ENCODE assay signal across 16 cellular contexts in genomic region chr10:11411926-11412545, GRCh38.
DNase-seq lines count a peak whose midpoint lies in the region; ATAC-seq and TF ChIP-seq lines count a peak whose summit lies in the region.
"Had no signal": no experiment of that assay in that cellular context is flagged by ENCODE, and none has a peak within 500 bp of the region (broad histone marks: within the 10 kb centered on the region; RNA-seq: fewer than 3 reads in every experiment).

No MANE protein-coding gene starts in this region.

- no peak overlapping the region for H3K27ac Mint-ChIP-seq in endothelial cell (ENCODE audit: unreplicated experiment)
- H3K27ac Mint-ChIP-seq: CD8-positive, alpha-beta T cell; dendritic cell treated with granulocyte-macrophage colony-stimulating factor and Interleukin-4, amounts not matched to agents 40 ng/mL and 50 ng/mL, for 4 days had no signal

- H3K4me1 ChIP-seq in HEK293 (ENCODE audit: control insufficient read depth, insufficient read depth, low read length) (no peaks in the 10 kb centered on the region), PC-3 (ENCODE audit: insufficient read depth, low read length) (no peaks in the 10 kb centered on the region), mucosa of descending colon (ENCODE audit: low read depth) (no peaks in the 10 kb centered on the region)
- H3K4me1 ChIP-seq: SJCRH30, suprapubic skin had no signal

- POLR2A ChIA-PET in HEK293 (lab: Yijun Ruan, JAX) (no interaction called here), PC-3 (lab: Charles Lee; ENCODE audit: unreplicated experiment) (no interaction called here)

- no peaks in the 10 kb centered on the region for H3K27me3 ChIP-seq in PC-3 (ENCODE audit: low read length)
- H3K27me3 ChIP-seq: ovary, SJCRH30, spleen, suprapubic skin had no signal

- H3K27ac ChIP-seq in HEK293 (ENCODE audit: extremely low read depth, low read depth, low read length) (no peak overlapping the region), PC-3 (ENCODE audit: low read length) (no peak overlapping the region)
- H3K27ac ChIP-seq: ovary, SJCRH30, spleen, suprapubic skin had no signal

- no peak for ATAC-seq in PC-3
- ATAC-seq in mucosa of descending colon = no peak
- ATAC-seq: CD8-positive, alpha-beta T cell had no signal

- CTCF ChIA-PET in HEK293 (lab: Yijun Ruan, JAX) (no interaction called here), PC-3 (lab: Charles Lee) (no interaction called here)

- BruUV-seq in PC-3 (replicated peaks; lab: Mats Ljungman, UMichigan) = no TSS peak

- no peaks in the 10 kb centered on the region for H3K9me3 ChIP-seq in HEK293 (ENCODE audit: control insufficient read depth, insufficient read depth, low read depth, low read length)
- H3K9me3 ChIP-seq in PC-3 (ENCODE audit: low read length) = no peaks in the 10 kb centered on the region
- no peaks in the 10 kb centered on the region for H3K9me3 ChIP-seq in mucosa of descending colon
- H3K9me3 ChIP-seq: SJCRH30, suprapubic skin had no signal

- H3K9me3 Mint-ChIP-seq in endothelial cell (ENCODE audit: unreplicated experiment) = no peaks in the 10 kb centered on the region
- H3K9me3 Mint-ChIP-seq: dendritic cell treated with granulocyte-macrophage colony-stimulating factor and Interleukin-4, amounts not matched to agents 40 ng/mL and 50 ng/mL, for 4 days had no signal

- no peaks in the 10 kb centered on the region for H3K36me3 ChIP-seq in HEK293 (ENCODE audit: control insufficient read depth in 2 of 2, insufficient read depth in 1 of 2, low read length in 2 of 2)
- no peaks in the 10 kb centered on the region for H3K36me3 ChIP-seq in PC-3 (ENCODE audit: low read depth, low read length)
- no peaks in the 10 kb centered on the region for H3K36me3 ChIP-seq in mucosa of descending colon (ENCODE audit: low read depth)
- H3K36me3 ChIP-seq: ovary, SJCRH30, spleen, suprapubic skin had no signal

- intact Hi-C loops in PC-3 (cut with micrococcal nuclease) = no loop called here
- intact Hi-C loops in mucosa of descending colon (cut with DNase I, micrococcal nuclease) = no loop called here

- DNase-seq in GM12864 (ENCODE audit: low read depth) = no peak
- DNase-seq in PC-3 = no peak
- no peak for DNase-seq in fibroblast of villous mesenchyme (ENCODE audit: low read depth)
- DNase-seq in endothelial cell (ENCODE audit: low spot score) = no peak
- no peak for DNase-seq in NCI-H345 (lab: John Stamatoyannopoulos, UW)
- DNase-seq in mucosa of descending colon = no peak
- DNase-seq: activated CD8-positive, alpha-beta memory T cell treated with anti-CD3 and anti-CD28 coated beads, Interleukin-2, amount 50 U/mL, for 48 hours; CD8-positive, alpha-beta T cell; immature natural killer cell; NCI-H524; ovary; spleen had no signal

- H3K79me2 ChIP-seq in PC-3 (ENCODE audit: low read length) = no peaks in the 10 kb centered on the region

- no peak overlapping the region for H3K9ac ChIP-seq in PC-3 (ENCODE audit: low read length)

- H3K4me1 Mint-ChIP-seq in endothelial cell (ENCODE audit: unreplicated experiment) = peaks cover 11% of the 10 kb centered on the region

- peaks cover 6% of the 10 kb centered on the region for H3K27me3 Mint-ChIP-seq in endothelial cell (ENCODE audit: unreplicated experiment)
- H3K27me3 Mint-ChIP-seq: dendritic cell treated with granulocyte-macrophage colony-stimulating factor and Interleukin-4, amounts not matched to agents 40 ng/mL and 50 ng/mL, for 4 days had no signal

- no peaks in the 10 kb centered on the region for H3K9me2 ChIP-seq in PC-3 (replicated peaks; ENCODE audit: low read length)

- H3K36me3 Mint-ChIP-seq in endothelial cell (ENCODE audit: low read depth, unreplicated experiment) = no peaks in the 10 kb centered on the region

- H3K4me3 ChIP-seq in GM12864 (ENCODE audit: low read depth, low read length) (no peak overlapping the region), HEK293 (ENCODE audit: low read depth, low read length) (no peak overlapping the region), PC-3 (ENCODE audit: low read length) (no peak overlapping the region), fibroblast of villous mesenchyme (ENCODE audit: low read depth, low read length) (no peak overlapping the region), mucosa of descending colon (no peak overlapping the region)
- H3K4me3 ChIP-seq: ovary, SJCRH30, spleen, suprapubic skin had no signal

- no peaks in the 10 kb centered on the region for H3F3A ChIP-seq in PC-3 (ENCODE audit: low read length, unreplicated experiment)

- TF ChIP-seq CTCF in GM12864 (IDR thresholded peaks at IDR 0.05; ENCODE audit: low read depth, low read length, missing control alignments) (peak; percentile 45), HEK293 (tag by site-specific recombination; IDR thresholded peaks at IDR 0.05) (no peak), PC-3 (conservative IDR thresholded peaks at IDR 0.05; ENCODE audit: low read depth, low read length) (0 out of 2 replicates have a peak, but pooled peaks have one; percentile 22), fibroblast of villous mesenchyme (IDR thresholded peaks at IDR 0.05; ENCODE audit: insufficient read depth, low read depth, low read length) (peak; percentile 16), endothelial cell (IDR thresholded peaks at IDR 0.05; ENCODE audit: unreplicated experiment) (no peak), mucosa of descending colon (IDR thresholded peaks at IDR 0.05) (no peak)

- H3K4me3 Mint-ChIP-seq in endothelial cell (ENCODE audit: unreplicated experiment) = no peak overlapping the region
- H3K4me3 Mint-ChIP-seq: CD8-positive, alpha-beta T cell; dendritic cell treated with granulocyte-macrophage colony-stimulating factor and Interleukin-4, amounts not matched to agents 40 ng/mL and 50 ng/mL, for 4 days; immature natural killer cell had no signal

- H2AFZ ChIP-seq in PC-3 (ENCODE audit: low read length) = no peak overlapping the region

- no peaks in the 10 kb centered on the region for H4K20me1 ChIP-seq in PC-3 (ENCODE audit: low read length)

- no peak overlapping the region for H3K4me2 ChIP-seq in PC-3 (ENCODE audit: low read length)

TF ChIP-seq in HEK293, 187 proteins besides CTCF, POLR2A, EP300 and RAD21:
- TF ChIP-seq GLIS2 (tag by site-specific recombination; IDR thresholded peaks at IDR 0.05) = no peak
- no peak for TF ChIP-seq ZNF530 (tag by site-specific recombination; IDR thresholded peaks at IDR 0.05; ENCODE audit: low read depth)
- no peak for TF ChIP-seq ZNF354C (tag by site-specific recombination; IDR thresholded peaks at IDR 0.05; ENCODE audit: borderline replicate concordance, low read depth)
- no peak for TF ChIP-seq FEZF1 (tag by site-specific recombination; IDR thresholded peaks at IDR 0.05)
- TF ChIP-seq ZNF654 (tag by site-specific recombination; IDR thresholded peaks at IDR 0.05; ENCODE audit: low read depth) = peak; percentile 30
- TF ChIP-seq ZEB2 (tag by site-specific recombination; IDR thresholded peaks at IDR 0.05) = no peak
- TF ChIP-seq MZF1 (tag by site-specific recombination; IDR thresholded peaks at IDR 0.05; ENCODE audit: borderline replicate concordance) = no peak
- TF ChIP-seq ZNF398 (tag by site-specific recombination; IDR thresholded peaks at IDR 0.05) = no peak
TF ChIP-seq in HEK293: peak in this region for 1.

Comparison
In these comparisons a context has a peak if more than half of its experiments do, and no peak if none do; other contexts are left out.
1. CTCF ChIP-seq: peak in GM12864 (single experiment), PC-3 (single experiment) and fibroblast of villous mesenchyme (single experiment); none in HEK293 (single experiment), endothelial cell (single experiment) and mucosa of descending colon (single experiment).